8 cellular contexts compared by ENCODE assay signal in genomic region chrX:49879656-49880277, GRCh38. TPM values are rescaled to one million over a fixed set of nuclear protein-coding genes. Genes with fewer than 3 reads are reported as not detected.
DNase-seq lines count a peak whose midpoint lies in the region; ATAC-seq, FAIRE-seq and TF ChIP-seq lines count a peak whose summit lies in the region.

No MANE protein-coding gene starts in this region.

- H3K36me3 ChIP-seq in HUES6 (ENCODE audit: control insufficient read depth, insufficient read depth, low read length), result peaks cover 7% of the 10 kb centered on the region; the same call in 1 of the 2 replicates
- H3K36me3 ChIP-seq in GM12878 (ENCODE audit: control insufficient read depth in 2 of 2, insufficient read depth in 2 of 2, low read length in 1 of 2), result no peaks in the 10 kb centered on the region
- no peaks in the 10 kb centered on the region for H3K36me3 ChIP-seq in kidney (ENCODE audit: control insufficient read depth in 1 of 2, insufficient read depth in 2 of 2, low read length in 2 of 2)
- no peaks in the 10 kb centered on the region for H3K36me3 ChIP-seq in stomach smooth muscle (ENCODE audit: control insufficient read depth in 2 of 2, insufficient read depth in 2 of 2, low read length in 2 of 2)

- no peak; the same call in 2 of the 3 replicates for ATAC-seq in GM12878

- no peaks in the 10 kb centered on the region for H4K20me1 ChIP-seq in GM12878 (ENCODE audit: control insufficient read depth, insufficient read depth)

- SMC1A ChIA-PET in GM12878 (lab: Charles Lee; ENCODE audit: uncharacterized antibody, unreplicated experiment), result interaction anchor here (1.3 to 1.7 kb wide), 2 partner anchors 39 to 42 kb away, joined by 5 read pairs; partner anchors contain the start of gene CLCN5

- H3K9ac ChIP-seq in HUES6 (ENCODE audit: low read length) (peak overlapping the region; percentile 67), GM12878 (ENCODE audit: control insufficient read depth, insufficient read depth, low read length) (no peak overlapping the region), kidney (ENCODE audit: low read length in 2 of 2) (no peak overlapping the region), stomach smooth muscle (ENCODE audit: low read length in 2 of 2) (peak overlapping the region; percentile 51 to 57)

- TF ChIP-seq RAD21 in GM12878 (IDR thresholded peaks at IDR 0.05; ENCODE audit: insufficient read depth, low read depth, low read length), result no peak

- peak overlapping the region; percentile 46 for H3K4me2 ChIP-seq in GM12878 (ENCODE audit: control insufficient read depth, insufficient read depth)

- RAD21 ChIA-PET in GM12878 (lab: Charles Lee; ENCODE audit: unreplicated experiment), result interaction anchor here (0.8 to 4.5 kb wide), 4 partner anchors 33 to 42 kb away, joined by 3 to 46 read pairs (median 3); partner anchors contain the start of gene CLCN5

- DNase-seq in NCI-H748 (lab: John Stamatoyannopoulos, UW; ENCODE audit: unreplicated experiment) (peak; percentile 64), NCI-H748 treated with DMSO at 0.1 percent for 48 hours (lab: John Stamatoyannopoulos, UW) (no peak), GM12878 (ENCODE audit: low read depth, low spot score) (no peak), kidney (no peak), OCI-M2 (lab: John Stamatoyannopoulos, UW; ENCODE audit: unreplicated experiment) (no peak), GM13976 (ENCODE audit: low spot score) (no peak)

- H3K4me3 ChIP-seq in HUES6 (ENCODE audit: low read depth, low read length) (peak overlapping the region; percentile 71), GM12878 (peak overlapping the region; percentile 55; the same call in 1 of the 2 replicates), kidney (ENCODE audit: low read length in 2 of 2) (peak overlapping the region; percentile 68), stomach smooth muscle (ENCODE audit: low read length in 2 of 2) (peak overlapping the region; percentile 60 to 71)

- intact Hi-C loops in GM12878 (cut with micrococcal nuclease; ENCODE audit: unreplicated experiment) (loop anchor here (5.0 to 10.0 kb wide), 2 partner anchors 38 to 705 kb away; no protein-coding TSS in a partner anchor), kidney (cut with DNase I) (no loop called here)

- H3K4me1 ChIP-seq in HUES6 (ENCODE audit: control insufficient read depth, insufficient read depth, low read length) (peaks cover 8% of the 10 kb centered on the region; the same call in 1 of the 2 replicates), GM12878 (ENCODE audit: control insufficient read depth, insufficient read depth, low read length) (no peaks in the 10 kb centered on the region; the same call in 1 of the 2 replicates), kidney (ENCODE audit: control insufficient read depth in 1 of 2, insufficient read depth in 1 of 2, low read depth in 1 of 2, low read length in 2 of 2) (peaks cover 0 to 5% of the 10 kb centered on the region in 2 donors), stomach smooth muscle (ENCODE audit: control insufficient read depth, insufficient read depth, low read length) (peaks cover 17% of the 10 kb centered on the region)

- no peak for TF ChIP-seq POLR2A in GM12878 (IDR thresholded peaks at IDR 0.05; ENCODE audit: low read depth, low read length)

- 48% methylated on average over 24 of the region's 55 CpGs for WGBS in GM12878 (ENCODE audit: insufficient coverage, insufficient replicate concordance, low lambda C conversion rate, missing lambda C conversion rate)

- no peaks in the 10 kb centered on the region for H3K79me2 ChIP-seq in GM12878 (ENCODE audit: control insufficient read depth, insufficient read depth, low read length)

- no peak for TF ChIP-seq CTCF in GM12878 (IDR thresholded peaks at IDR 0.05 in 2 of 3, conservative IDR thresholded peaks at IDR 0.05 in 1 of 3; ENCODE audit: control insufficient read depth in 2 of 3, extremely low read depth in 1 of 3, insufficient read depth in 1 of 3, low read depth in 3 of 3, low read length in 3 of 3)
- no peak for TF ChIP-seq CTCF in kidney (IDR thresholded peaks at IDR 0.05; ENCODE audit: borderline replicate concordance, extremely low read depth, insufficient read depth)
- TF ChIP-seq CTCF in GM13976 (IDR thresholded peaks at IDR 0.05; ENCODE audit: borderline replicate concordance, control extremely low read depth, extremely low read depth, insufficient read depth, missing control alignments), result no peak

- BruUV-seq in GM12878 (replicated peaks; lab: Mats Ljungman, UMichigan), result no TSS peak

- H3K27ac ChIP-seq in HUES6 (ENCODE audit: low read depth, low read length) (no peak overlapping the region), GM12878 (ENCODE audit: control insufficient read depth, insufficient read depth) (no peak overlapping the region), kidney (ENCODE audit: low read depth in 2 of 2, low read length in 2 of 2) (peak overlapping the region; percentile 83 to 85), stomach smooth muscle (ENCODE audit: low read length) (peak overlapping the region; percentile 78)

- peak overlapping the region; percentile 46 for H2AFZ ChIP-seq in GM12878 (ENCODE audit: control insufficient read depth, low read depth, low read length)

- CTCF ChIA-PET in GM12878 (lab: Yijun Ruan, JAX), result interaction anchor here (1.0 to 6.9 kb wide), 4 partner anchors 10 to 320 kb away, joined by 3 to 85 read pairs (median 20); partner anchors contain the start of gene CLCN5

- H3K27me3 ChIP-seq in HUES6 (ENCODE audit: control insufficient read depth, insufficient read depth, low read length) (peaks cover 22% of the 10 kb centered on the region), GM12878 (replicated peaks in 1 of 2; ENCODE audit: control insufficient read depth in 2 of 2, insufficient read depth in 2 of 2, low read length in 1 of 2) (no peaks in the 10 kb centered on the region), stomach smooth muscle (ENCODE audit: control insufficient read depth in 1 of 2, insufficient read depth in 2 of 2, low read length in 2 of 2) (peaks cover 0 to 17% of the 10 kb centered on the region in 2 donors)

- in situ Hi-C loops in GM12878 (cut with MboI), result no loop called here
- in situ Hi-C loops in GM13976 (cut with MboI; ENCODE audit: low sequenced_read_pairs, unreplicated experiment), result no loop called here

- H3K9me3 ChIP-seq in HUES6 (ENCODE audit: control insufficient read depth, insufficient read depth, low read depth, low read length) (peaks cover 13% of the 10 kb centered on the region; the same call in 1 of the 2 replicates), GM12878 (replicated peaks; ENCODE audit: control insufficient read depth, insufficient read depth, low read length) (no peaks in the 10 kb centered on the region), kidney (ENCODE audit: control insufficient read depth in 1 of 2, low read length in 2 of 2) (no peaks in the 10 kb centered on the region), stomach smooth muscle (ENCODE audit: control insufficient read depth in 2 of 2, low read length in 2 of 2) (peaks cover 0 to 5% of the 10 kb centered on the region in 2 donors)

- FAIRE-seq in GM12878 (lab: Jason Lieb, UNC), result no peak
- no peak for FAIRE-seq in kidney (lab: Jason Lieb, UNC)

- POLR2A ChIA-PET in GM12878 (lab: Charles Lee), result no interaction called here

- no peak for TF ChIP-seq EP300 in GM12878 (IDR thresholded peaks at IDR 0.05; ENCODE audit: borderline replicate concordance in 1 of 2, control insufficient read depth in 1 of 2, low read depth in 2 of 2, low read length in 2 of 2)

RNA-seq across cellular contexts. Expression of gene USP27X, which starts 0.5 kb away (rescaled TPM):
- total RNA-seq in GM12878 (2013; cell fraction: nucleolus; rRNA removed), result 0.59 and 0.63 TPM in 2 replicates
- 0.82 and 0.90 TPM in 2 replicates for total RNA-seq in GM12878 (2014; rRNA removed)
- 0.69 and 0.89 TPM in 2 replicates for total RNA-seq in GM12878 (2014; rRNA removed; fragmentation: Illumina TruSeq; extraction: Trizol)
- 0.90 and 1.3 TPM in 2 replicates for total RNA-seq in GM12878 (2021)
- polyA plus RNA-seq in GM12878 (2011; ENCODE audit: low read depth), result 0.73 TPM
- 0.79 and 0.94 TPM in 2 replicates for polyA plus RNA-seq in GM12878 (2011; rRNA removed)
- 0.65 and 0.73 TPM in 2 replicates for polyA plus RNA-seq in GM12878 (2011; cell fraction: cytosol; rRNA removed)
- 0.45 and 0.60 TPM in 2 replicates for polyA plus RNA-seq in GM12878 (2011; cell fraction: nucleus; rRNA removed)
- 0.87 and 1.1 TPM in 2 replicates for polyA plus RNA-seq in GM12878 (2012)
- 2.0 and 3.5 TPM in 2 replicates for polyA plus RNA-seq in GM12878 (2014; fragmentation: Illumina TruSeq; extraction: Trizol)
- under 1 TPM; 0.31 to 0.33 TPM for polyA plus RNA-seq in GM12878 (2014; fragmentation: Nextera tagmentation; extraction: Ambion mirVana)
- 0.93 and 1.1 TPM in 2 replicates for polyA plus RNA-seq in GM12878 (2014; rRNA removed)
- under 1 TPM in 1 of 2 experiments, not detected in 1; 0.09 TPM for polyA plus RNA-seq in GM12878 (2016; fragmentation: Nextera tagmentation; extraction: Ambion mirVana)
- polyA minus RNA-seq in GM12878 (2011; rRNA and poly(A)+ RNA removed), result 1.6 and 2.3 TPM in 2 replicates
- polyA minus RNA-seq in GM12878 (2011; cell fraction: cytosol; rRNA and poly(A)+ RNA removed), result 0.42 TPM in 1 of 2 replicates, not detected in the other
- polyA minus RNA-seq in GM12878 (2011; cell fraction: nucleus; rRNA and poly(A)+ RNA removed), result 1.2 and 1.8 TPM in 2 replicates
- total RNA-seq in kidney, result 4.3 TPM
- polyA plus RNA-seq in kidney (ENCODE audit: insufficient read depth, low read depth, low replicate concordance), result 3.3 TPM

RNA-seq across cellular contexts. Expression of gene CLCN5, which starts 42.6 kb away (rescaled TPM):
- total RNA-seq in GM12878 (2013; cell fraction: nucleolus; rRNA removed), result 16.1 and 23.3 TPM in 2 replicates
- total RNA-seq in GM12878 (2014; rRNA removed), result 2.3 and 3.7 TPM in 2 replicates
- total RNA-seq in GM12878 (2014; rRNA removed; fragmentation: Illumina TruSeq; extraction: Trizol), result 2.9 and 3.3 TPM in 2 replicates
- 3.1 and 4.5 TPM in 2 replicates for total RNA-seq in GM12878 (2021)
- 0.55 TPM for polyA plus RNA-seq in GM12878 (2011; ENCODE audit: low read depth)
- polyA plus RNA-seq in GM12878 (2011; rRNA removed), result 3.8 TPM in 2 replicates
- 2.3 and 2.5 TPM in 2 replicates for polyA plus RNA-seq in GM12878 (2011; cell fraction: cytosol; rRNA removed)
- 6.4 and 9.0 TPM in 2 replicates for polyA plus RNA-seq in GM12878 (2011; cell fraction: nucleus; rRNA removed)
- polyA plus RNA-seq in GM12878 (2012), result 0.65 and 0.95 TPM in 2 replicates
- 3.1 and 5.5 TPM in 2 replicates for polyA plus RNA-seq in GM12878 (2014; fragmentation: Illumina TruSeq; extraction: Trizol)
- polyA plus RNA-seq in GM12878 (2014; fragmentation: Nextera tagmentation; extraction: Ambion mirVana), result under 1 TPM; 0.33 to 0.43 TPM
- 1.9 and 2.9 TPM in 2 replicates for polyA plus RNA-seq in GM12878 (2014; rRNA removed)
- 1 to 10 TPM; 1.5 to 1.6 TPM for polyA plus RNA-seq in GM12878 (2016; fragmentation: Nextera tagmentation; extraction: Ambion mirVana)
- 8.4 and 9.4 TPM in 2 replicates for polyA minus RNA-seq in GM12878 (2011; rRNA and poly(A)+ RNA removed)
- polyA minus RNA-seq in GM12878 (2011; cell fraction: cytosol; rRNA and poly(A)+ RNA removed), result 1.9 and 3.5 TPM in 2 replicates
- 5.6 and 10.5 TPM in 2 replicates for polyA minus RNA-seq in GM12878 (2011; cell fraction: nucleus; rRNA and poly(A)+ RNA removed)
- total RNA-seq in kidney, result 29.7 TPM
- 21.1 TPM for polyA plus RNA-seq in kidney (ENCODE audit: insufficient read depth, low read depth, low replicate concordance)

RNA-seq across cellular contexts. Expression of gene PAGE4, which starts 50.7 kb away (rescaled TPM):
- not detected in 2 replicates for total RNA-seq in GM12878 (2013; cell fraction: nucleolus; rRNA removed)
- total RNA-seq in GM12878 (2014; rRNA removed), result not detected in 2 replicates
- total RNA-seq in GM12878 (2014; rRNA removed; fragmentation: Illumina TruSeq; extraction: Trizol), result not detected in 2 replicates
- not detected in 2 replicates for total RNA-seq in GM12878 (2021)
- not detected for polyA plus RNA-seq in GM12878 (2011; ENCODE audit: low read depth)
- polyA plus RNA-seq in GM12878 (2011; rRNA removed), result not detected in 2 replicates
- polyA plus RNA-seq in GM12878 (2011; cell fraction: cytosol; rRNA removed), result not detected in 2 replicates
- not detected in 2 replicates for polyA plus RNA-seq in GM12878 (2011; cell fraction: nucleus; rRNA removed)
- not detected in 2 replicates for polyA plus RNA-seq in GM12878 (2012)
- not detected in 2 replicates for polyA plus RNA-seq in GM12878 (2014; fragmentation: Illumina TruSeq; extraction: Trizol)
- polyA plus RNA-seq in GM12878 (2014; fragmentation: Nextera tagmentation; extraction: Ambion mirVana), result not detected
- not detected in 2 replicates for polyA plus RNA-seq in GM12878 (2014; rRNA removed)
- not detected for polyA plus RNA-seq in GM12878 (2016; fragmentation: Nextera tagmentation; extraction: Ambion mirVana)
- not detected in 2 replicates for polyA minus RNA-seq in GM12878 (2011; rRNA and poly(A)+ RNA removed)
- polyA minus RNA-seq in GM12878 (2011; cell fraction: cytosol; rRNA and poly(A)+ RNA removed), result not detected in 2 replicates
- not detected in 2 replicates for polyA minus RNA-seq in GM12878 (2011; cell fraction: nucleus; rRNA and poly(A)+ RNA removed)
- total RNA-seq in kidney, result not detected
- not detected for polyA plus RNA-seq in kidney (ENCODE audit: insufficient read depth, low read depth, low replicate concordance)

Comparison
In these comparisons a context has a peak if more than half of its experiments do, and no peak if none do; other contexts are left out.
1. H3K27ac ChIP-seq: peak in kidney (2 of 2) and stomach smooth muscle (single experiment); none in HUES6 (single experiment) and GM12878 (single experiment).
2. H3K9ac ChIP-seq: peak in HUES6 (single experiment) and stomach smooth muscle (2 of 2); none in GM12878 (single experiment) and kidney (0 of 2).
3. Peak in every context shown above with its lines, with median percentiles within 50 percentile points of each other: H3K4me3 ChIP-seq.